In the genomic region with DNA sequence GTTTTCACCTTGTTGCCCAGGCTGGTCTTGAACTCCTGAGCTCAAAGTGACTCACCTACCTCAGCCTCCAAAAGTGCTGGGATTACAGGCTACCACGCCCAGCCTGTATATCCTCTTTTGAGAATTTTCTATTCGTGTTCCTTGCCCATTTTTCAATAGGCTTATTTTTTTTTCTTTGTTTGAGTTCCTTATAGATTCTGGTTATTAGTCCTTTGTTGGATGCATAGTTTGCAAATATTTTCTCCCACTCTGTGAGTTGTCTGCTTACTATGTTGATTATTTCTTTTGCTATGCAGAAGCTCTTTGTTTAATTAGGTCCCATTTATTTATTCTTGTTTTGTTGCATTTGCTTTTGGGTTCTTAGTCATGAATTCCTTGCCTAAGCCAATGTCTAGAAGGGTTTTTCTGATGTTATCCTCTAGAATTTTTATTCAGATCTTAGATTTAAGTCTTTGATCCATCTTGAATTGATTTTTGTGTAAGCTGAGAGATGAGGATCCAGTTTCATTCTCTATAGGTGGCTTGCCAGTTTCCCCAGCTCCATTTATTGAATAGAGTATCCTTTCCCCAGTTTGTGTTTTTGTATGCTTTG, we compare ENCODE assay signal across 16 cellular contexts.
"Had no signal": no experiment of that assay in that cellular context is flagged by ENCODE, and none has a peak within 500 bp of the region (broad histone marks: within the 10 kb centered on the region; RNA-seq: fewer than 3 reads in every experiment).

No MANE protein-coding gene starts in this region.

- H3K4me3 Mint-ChIP-seq: activated B cell treated with CpG ODN at 0.5 μM for 24 hours; activated CD4-positive, alpha-beta T cell treated with anti-CD3 and anti-CD28 coated beads, Interleukin-2, amount 10 ng/mL, durations not matched to agents 24 days and 14 days; activated CD8-positive, alpha-beta T cell treated with anti-CD3 and anti-CD28 coated beads, Interleukin-2, amount 10 ng/mL, durations not matched to agents 7 days and 5 days had no signal

- H3K9me3 ChIP-seq: colonic mucosa, testis had no signal

- H3K27me3 Mint-ChIP-seq: activated B cell treated with CpG ODN at 0.5 μM for 24 hours; activated CD4-positive, alpha-beta T cell treated with anti-CD3 and anti-CD28 coated beads, Interleukin-2, amount 10 ng/mL, durations not matched to agents 24 days and 14 days; naive B cell had no signal

- H2AFZ ChIP-seq: parathyroid adenoma had no signal

- H3K27ac Mint-ChIP-seq: activated B cell treated with CpG ODN at 0.5 μM for 24 hours; activated CD4-positive, alpha-beta T cell treated with anti-CD3 and anti-CD28 coated beads, Interleukin-2, amount 10 ng/mL, durations not matched to agents 24 days and 14 days; activated CD8-positive, alpha-beta T cell treated with anti-CD3 and anti-CD28 coated beads, Interleukin-2, amount 10 ng/mL, durations not matched to agents 7 days and 5 days; activated naive CD4-positive, alpha-beta T cell treated with anti-CD3 and anti-CD28 coated beads, Interleukin-2, amount 50 U/mL, for 72 hours had no signal

- H3K36me3 ChIP-seq: colonic mucosa, gastroesophageal sphincter had no signal

- H3K4me1 ChIP-seq: parathyroid adenoma, testis had no signal

- H3K4me3 ChIP-seq: colonic mucosa, gastroesophageal sphincter, stomach, testis had no signal

- ATAC-seq: activated CD8-positive, alpha-beta T cell treated with anti-CD3 and anti-CD28 coated beads, Interleukin-2, amount 10 ng/mL, durations not matched to agents 7 days and 5 days; activated naive CD4-positive, alpha-beta T cell treated with anti-CD3 and anti-CD28 coated beads, Interleukin-2, amount 50 U/mL, for 72 hours; gastroesophageal sphincter; left colon had no signal

- H3K27ac ChIP-seq: colonic mucosa, gastroesophageal sphincter, parathyroid adenoma, stomach, testis had no signal

- DNase-seq: activated B cell treated with CpG ODN at 0.5 μM for 24 hours; activated CD4-positive, alpha-beta T cell treated with anti-CD3 and anti-CD28 coated beads, Interleukin-2, amount 10 ng/mL, durations not matched to agents 24 days and 14 days; activated CD8-positive, alpha-beta memory T cell treated with anti-CD3 and anti-CD28 coated beads, Interleukin-2, amount 50 U/mL, for 4 hours; activated CD8-positive, alpha-beta T cell treated with anti-CD3 and anti-CD28 coated beads, Interleukin-2, amount 10 ng/mL, durations not matched to agents 7 days and 5 days; activated gamma-delta T cell; activated T-cell treated with anti-CD3 and anti-CD28 coated beads, Interleukin-2, amount 50 U/mL, for 48 hours; caudate nucleus; colonic mucosa; left colon; naive B cell; stimulated activated CD4-positive, alpha-beta T cell treated with anti-CD3 and anti-CD28 coated beads, Interleukin-1b, Interleukin-23, amount 100 ng/mL, for 48 hours; stomach; testis had no signal

- H3K27me3 ChIP-seq: colonic mucosa, gastroesophageal sphincter, stomach, testis had no signal
